In genomic region chr1:55825486-55825885, GRCh38 we compare ENCODE assay signal across 17 cellular contexts.
DNase-seq lines count a peak whose midpoint lies in the region; ATAC-seq and TF ChIP-seq lines count a peak whose summit lies in the region.
"Had no signal": no experiment of that assay in that cellular context is flagged by ENCODE, and none has a peak within 500 bp of the region (broad histone marks: within the 10 kb centered on the region; RNA-seq: fewer than 3 reads in every experiment).

No MANE protein-coding gene starts in this region.

- no peaks in the 10 kb centered on the region for H4K20me1 ChIP-seq in IMR-90 (ENCODE audit: insufficient read depth, low read length)
- H4K20me1 ChIP-seq: BLaER1 had no signal

- H3K23ac ChIP-seq in IMR-90 (ENCODE audit: low read depth, low read length), result peak overlapping the region; percentile 22; the same call in 1 of the 2 replicates

- no peak for TF ChIP-seq POLR2A in IMR-90 (IDR thresholded peaks at IDR 0.05; ENCODE audit: low read depth, low read length)

- H3K27me3 Mint-ChIP-seq in nephron (ENCODE audit: low read depth), result peaks cover 4% of the 10 kb centered on the region
- H3K27me3 Mint-ChIP-seq: CD4-positive, alpha-beta memory T cell had no signal

- 0 out of 4 replicates have a peak, but pooled peaks cover 0 to 6% of the 10 kb centered on the region in 2 experiments for H3K79me1 ChIP-seq in IMR-90 (ENCODE audit: low read depth in 1 of 2, low read length in 2 of 2)

- H2AK5ac ChIP-seq in IMR-90 (ENCODE audit: low read depth, low read length), result peak overlapping the region; percentile 85

- H3K14ac ChIP-seq in IMR-90 (replicated peaks; ENCODE audit: low read depth, low read length), result peak overlapping the region; percentile 61

- no peaks in the 10 kb centered on the region for H3K36me3 Mint-ChIP-seq in nephron (ENCODE audit: low read depth)
- H3K36me3 Mint-ChIP-seq: CD14-positive monocyte; CD4-positive, alpha-beta memory T cell had no signal

- DNase-seq in IMR-90, result no peak
- peak; percentile 16 for DNase-seq in NCI-H82 treated with DMSO at 0.1 percent for 48 hours (lab: John Stamatoyannopoulos, UW; ENCODE audit: unreplicated experiment)
- no peak for DNase-seq in ACHN
- DNase-seq: CD4-positive, alpha-beta memory T cell; DMS153; DND-41; EL; GM23248; KG1 had no signal

- CTCF ChIA-PET in IMR-90 (lab: Yijun Ruan, JAX), result interaction anchor here (1.3 kb wide), 1 partner anchor 102 kb away, joined by 3 read pairs; no protein-coding TSS in a partner anchor

- H3K9me1 ChIP-seq in IMR-90 (ENCODE audit: insufficient read depth, low read length), result peaks cover 15% of the 10 kb centered on the region

- no TSS peak for BruUV-seq in IMR-90 (replicated peaks; lab: Mats Ljungman, UMichigan)

- no peak overlapping the region for H2AFZ ChIP-seq in IMR-90 (replicated peaks; ENCODE audit: low read length, poor library complexity)
- H2AFZ ChIP-seq: GM23248 had no signal

- intact Hi-C loops in IMR-90 (cut with micrococcal nuclease), result no loop called here

- H3K4me3 Mint-ChIP-seq in nephron, result no peak overlapping the region
- H3K4me3 Mint-ChIP-seq: CD14-positive monocyte; CD4-positive, alpha-beta memory T cell had no signal

- dilution Hi-C loops in IMR-90 (cut with HindIII; ENCODE audit: low sequenced_read_pairs, unreplicated experiment), result no loop called here

- peak overlapping the region; percentile 84 for H2BK20ac ChIP-seq in IMR-90 (ENCODE audit: low read depth, low read length)

- ATAC-seq in IMR-90 (ENCODE audit: low read depth) (no peak), HG02759 (IDR thresholded peaks at IDR 0.05; ENCODE audit: unreplicated experiment) (no peak), HG03196 (IDR thresholded peaks at IDR 0.05; ENCODE audit: unreplicated experiment) (no peak)
- ATAC-seq: GM12878, HepG2 had no signal

- H3K4ac ChIP-seq in IMR-90 (ENCODE audit: low read depth, low read length), result peak overlapping the region; percentile 56

- H3K27ac ChIP-seq in IMR-90 (ENCODE audit: insufficient read depth, low read length), result peak overlapping the region; percentile 56; the same call in 1 of the 2 replicates
- H3K27ac ChIP-seq: BLaER1 had no signal

- no peak for TF ChIP-seq CTCF in IMR-90 (conservative IDR thresholded peaks at IDR 0.05; ENCODE audit: low read depth, low read length)
- no peak for TF ChIP-seq CTCF in nephron (IDR thresholded peaks at IDR 0.05; ENCODE audit: unreplicated experiment in 3 of 3)

- TF ChIP-seq RAD21 in IMR-90 (IDR thresholded peaks at IDR 0.05; ENCODE audit: low read length), result no peak

- H3K27me3 ChIP-seq in IMR-90 (ENCODE audit: control insufficient read depth, insufficient read depth, low read length), result no peaks in the 10 kb centered on the region
- H3K27me3 ChIP-seq: BLaER1 had no signal

- in situ Hi-C loops in IMR-90 (cut with MboI; ENCODE audit: low sequenced_read_pairs), result no loop called here
- in situ Hi-C loops in ACHN (cut with HindIII; ENCODE audit: low pct_ligation_motif_present, low pct_unique_long_range_greater_than_20kb, low sequenced_read_pairs), result no loop called here

- peaks cover 2% of the 10 kb centered on the region for H3K9me3 Mint-ChIP-seq in nephron

- H3K4me2 ChIP-seq in IMR-90 (ENCODE audit: low read depth, low read length), result no peak overlapping the region
- H3K4me2 ChIP-seq: BLaER1 had no signal

- H3K4me1 Mint-ChIP-seq in nephron, result peaks cover 44% of the 10 kb centered on the region
- H3K4me1 Mint-ChIP-seq: CD14-positive monocyte; CD4-positive, alpha-beta memory T cell had no signal

- WGBS in IMR-90 (ENCODE audit: extremely low coverage in 2 of 2, insufficient read length in 1 of 2), 2 experiments, result no CpG with 5 or more reads among the region's 1 CpG

- peak overlapping the region; percentile 93 for H3K18ac ChIP-seq in IMR-90 (ENCODE audit: low read depth, low read length)

- H3K4me1 ChIP-seq in IMR-90 (ENCODE audit: control insufficient read depth, insufficient read depth, low read length), result peaks cover 21% of the 10 kb centered on the region
- H3K4me1 ChIP-seq: BLaER1, HAP-1 had no signal

- no peak overlapping the region for H3K9ac ChIP-seq in IMR-90 (ENCODE audit: low read depth, low read length)
- H3K9ac ChIP-seq: BLaER1, GM23248 had no signal

- H4K5ac ChIP-seq in IMR-90 (ENCODE audit: low read depth, low read length), result peak overlapping the region; percentile 70

- H4K91ac ChIP-seq in IMR-90 (ENCODE audit: insufficient read depth, low read depth, low read length), result peak overlapping the region; percentile 54

- peak overlapping the region; percentile 69; the same call in 2 of the 3 replicates for H2BK15ac ChIP-seq in IMR-90 (ENCODE audit: low read depth, low read length)

- peak overlapping the region; percentile 97 for H2BK5ac ChIP-seq in IMR-90 (ENCODE audit: low read depth, low read length, poor library complexity, severe bottlenecking)

- peak overlapping the region in 2 of 3 experiments; percentile 10 to 50 for H3K27ac Mint-ChIP-seq in nephron
- H3K27ac Mint-ChIP-seq: CD14-positive monocyte had no signal

- no peaks in the 10 kb centered on the region for H3K36me3 ChIP-seq in IMR-90 (ENCODE audit: control insufficient read depth, insufficient read depth, low read length)
- H3K36me3 ChIP-seq: BLaER1, HAP-1 had no signal

- H2BK120ac ChIP-seq in IMR-90 (ENCODE audit: low read depth, low read length), result peak overlapping the region; percentile 79

- H3K4me3 ChIP-seq in IMR-90 (ENCODE audit: insufficient read depth, low read depth, low read length), result no peak overlapping the region
- H3K4me3 ChIP-seq: BLaER1, GM12878, GM23248, HAP-1 had no signal

- no peak overlapping the region for H3K56ac ChIP-seq in IMR-90 (ENCODE audit: extremely low read depth, insufficient read depth, low read length)

- no peaks in the 10 kb centered on the region for H3K9me3 ChIP-seq in IMR-90 (ENCODE audit: control insufficient read depth, insufficient read depth, low read length)
- H3K9me3 ChIP-seq: BLaER1, HAP-1 had no signal

- H2AK9ac ChIP-seq in IMR-90 (replicated peaks; ENCODE audit: low read depth, low read length, poor library complexity), result no peak overlapping the region

- H4K8ac ChIP-seq in IMR-90 (ENCODE audit: low read depth in 2 of 2, low read length in 2 of 2), result peak overlapping the region; percentile 34 to 53; a peak in 3 of 4 replicates

- POLR2A ChIA-PET in IMR-90 (lab: Charles Lee; ENCODE audit: unreplicated experiment), result no interaction called here

TF ChIP-seq in IMR-90, 13 proteins besides CTCF, POLR2A, EP300 and RAD21:
- TF ChIP-seq FOS (IDR thresholded peaks at IDR 0.05; ENCODE audit: low read depth, low read length), result no peak
- TF ChIP-seq USF2 (IDR thresholded peaks at IDR 0.05; ENCODE audit: low read depth, low read length), result no peak
- no peak for TF ChIP-seq CHD1 (IDR thresholded peaks at IDR 0.05; ENCODE audit: low read depth, low read length)
- no peak for TF ChIP-seq RCOR1 (IDR thresholded peaks at IDR 0.05; ENCODE audit: insufficient replicate concordance, low read length)
- no peak for TF ChIP-seq NFE2L2 (IDR thresholded peaks at IDR 0.05; ENCODE audit: low read depth, low read length)
- TF ChIP-seq SMC3 (IDR thresholded peaks at IDR 0.05; ENCODE audit: low read depth, low read length), result no peak
- TF ChIP-seq MAZ (IDR thresholded peaks at IDR 0.05; ENCODE audit: borderline replicate concordance, low read depth, low read length), result no peak
- no peak for TF ChIP-seq CEBPB (IDR thresholded peaks at IDR 0.05; ENCODE audit: low read depth, low read length)
- TF ChIP-seq MXI1 (IDR thresholded peaks at IDR 0.05; ENCODE audit: borderline replicate concordance, low read depth, low read length), result no peak
- no peak for TF ChIP-seq RFX5 (IDR thresholded peaks at IDR 0.05; ENCODE audit: low read depth, low read length)
- no peak for TF ChIP-seq ELK1 (IDR thresholded peaks at IDR 0.05; ENCODE audit: borderline replicate concordance, low read depth, low read length)
- no peak for TF ChIP-seq BHLHE40 (IDR thresholded peaks at IDR 0.05; ENCODE audit: low read depth, low read length)
- no peak for TF ChIP-seq MAFK (IDR thresholded peaks at IDR 0.05; ENCODE audit: low read depth, low read length)
